7 cellular contexts compared by ENCODE assay signal in genomic region chr16:57906385-57907316, GRCh38.
DNase-seq lines count a peak whose midpoint lies in the region; ATAC-seq and TF ChIP-seq lines count a peak whose summit lies in the region.

No MANE protein-coding gene starts in this region.

- no peaks in the 10 kb centered on the region for H3K9me3 ChIP-seq in stomach

- peak; percentile 50 to 68 for ATAC-seq in left cardiac atrium
- no peak for ATAC-seq in HG03457 (IDR thresholded peaks at IDR 0.05; ENCODE audit: unreplicated experiment)
- ATAC-seq in GM19023 (IDR thresholded peaks at IDR 0.05; ENCODE audit: unreplicated experiment) = no peak
- ATAC-seq in HG02870 (IDR thresholded peaks at IDR 0.05; ENCODE audit: unreplicated experiment) = no peak

- no peak overlapping the region for H3K27ac ChIP-seq in stomach

- TF ChIP-seq EP300 in stomach (IDR thresholded peaks at IDR 0.05) = no peak

- H3K4me1 ChIP-seq in stomach = peaks cover 0 to 7% (median 0%) of the 10 kb centered on the region in 4 donors

- 27 to 42% (median 39%) methylated on average over 28 of the region's 28 CpGs for WGBS in stomach, 5 donors

- intact Hi-C loops in left cardiac atrium (cut with DNase I) (no loop called here), stomach (cut with DNase I; ENCODE audit: low total_unique reads) (no loop called here)

- DNase-seq in H7 (peak; percentile 85), activated T-cell treated with anti-CD3 and anti-CD28 coated beads for 24 hours (ENCODE audit: low read depth) (peak; percentile 7), left cardiac atrium (no peak), stomach (no peak)

- peak in 4 of 7 experiments; percentile 11 to 45 (median 26) for TF ChIP-seq CTCF in stomach (IDR thresholded peaks at IDR 0.05)

- no peak for TF ChIP-seq POLR2A in stomach (IDR thresholded peaks at IDR 0.05)

- H3K36me3 ChIP-seq in H7 (replicated peaks; ENCODE audit: control insufficient read depth, insufficient read depth, low read length) (no peaks in the 10 kb centered on the region), stomach (no peaks in the 10 kb centered on the region)

- H3K27me3 ChIP-seq in H7 (ENCODE audit: control insufficient read depth, insufficient read depth, low read length) (no peaks in the 10 kb centered on the region), stomach (peaks cover 0 to 49% (median 0%) of the 10 kb centered on the region in 3 donors)

- H3K4me3 ChIP-seq in H7 (ENCODE audit: insufficient read depth, low read depth, low read length) = no peak overlapping the region
- no peak overlapping the region for H3K4me3 ChIP-seq in stomach

Comparison
In these comparisons a context has a peak if more than half of its experiments do, and no peak if none do; other contexts are left out.
1. DNase-seq: peak in H7 (single experiment) and activated T-cell treated with anti-CD3 and anti-CD28 coated beads for 24 hours (single experiment); none in left cardiac atrium (single experiment) and stomach (single experiment).
2. ATAC-seq: peak in left cardiac atrium (2 of 2); none in HG03457 (single experiment), GM19023 (single experiment) and HG02870 (single experiment).